ENCODE assay signal across 8 cellular contexts in genomic region chr16:12459401-12459791, GRCh38.
DNase-seq lines count a peak whose midpoint lies in the region; ATAC-seq and TF ChIP-seq lines count a peak whose summit lies in the region.

No MANE protein-coding gene starts in this region.

- no peak for DNase-seq in activated naive CD4-positive, alpha-beta T cell treated with anti-CD3 and anti-CD28 coated beads, Interleukin-2, amount 10 ng/mL, durations not matched to agents 7 days and 5 days
- DNase-seq in activated naive CD4-positive, alpha-beta T cell treated with Interleukin-2 at 50 U/mL for 16 hours, result no peak
- DNase-seq in T-cell (peak in 2 of 34 experiments; percentile 2 to 34), BE2C (no peak), Calu3 (no peak)

- H3K27ac ChIP-seq in layer of hippocampus (ENCODE audit: low read depth, low read length), result peak overlapping the region; percentile 58

- no peak overlapping the region for H3K4me3 Mint-ChIP-seq in activated naive CD4-positive, alpha-beta T cell treated with anti-CD3 and anti-CD28 coated beads, Interleukin-2, amount 10 ng/mL, durations not matched to agents 7 days and 5 days
- H3K4me3 Mint-ChIP-seq in T-cell (peak overlapping the region; percentile 11 to 69 (median 45)), Calu3 (ENCODE audit: low read depth, unreplicated experiment) (no peak overlapping the region)

- no peaks in the 10 kb centered on the region for H3K27me3 Mint-ChIP-seq in activated naive CD4-positive, alpha-beta T cell treated with anti-CD3 and anti-CD28 coated beads, Interleukin-2, amount 10 ng/mL, durations not matched to agents 7 days and 5 days
- no peaks in the 10 kb centered on the region for H3K27me3 Mint-ChIP-seq in T-cell
- H3K27me3 Mint-ChIP-seq in Calu3 (ENCODE audit: unreplicated experiment), result no peaks in the 10 kb centered on the region

- no peaks in the 10 kb centered on the region for H3K27me3 ChIP-seq in layer of hippocampus (ENCODE audit: control insufficient read depth, insufficient read depth, low read length)
- no peaks in the 10 kb centered on the region for H3K27me3 ChIP-seq in BE2C

- H3K36me3 ChIP-seq in BE2C, result no peaks in the 10 kb centered on the region

- no TSS peak for BruUV-seq in Calu3 (replicated peaks; lab: Mats Ljungman, UMichigan)

- intact Hi-C loops in Calu3 (cut with micrococcal nuclease; ENCODE audit: unreplicated experiment), result loop anchor here (5.0 kb wide), 1 partner anchor 113 kb away; no protein-coding TSS in a partner anchor

- H3K27ac Mint-ChIP-seq in activated naive CD4-positive, alpha-beta T cell treated with anti-CD3 and anti-CD28 coated beads, Interleukin-2, amount 10 ng/mL, durations not matched to agents 7 days and 5 days, result peak overlapping the region; percentile 22
- H3K27ac Mint-ChIP-seq in T-cell (peak overlapping the region; percentile 24 to 88), Calu3 (ENCODE audit: unreplicated experiment) (no peak overlapping the region)

- TF ChIP-seq CTCF in BE2C (IDR thresholded peaks at IDR 0.05; ENCODE audit: low read depth, low read length) (no peak), Calu3 (IDR thresholded peaks at IDR 0.05; ENCODE audit: unreplicated experiment) (no peak)

- H3K9me3 ChIP-seq in BE2C, result no peaks in the 10 kb centered on the region

- H3K4me1 Mint-ChIP-seq in activated naive CD4-positive, alpha-beta T cell treated with anti-CD3 and anti-CD28 coated beads, Interleukin-2, amount 10 ng/mL, durations not matched to agents 7 days and 5 days, result peaks cover 27% of the 10 kb centered on the region
- H3K4me1 Mint-ChIP-seq in T-cell, result peaks cover 24 to 29% (median 25%) of the 10 kb centered on the region in 3 donors
- H3K4me1 Mint-ChIP-seq in Calu3 (ENCODE audit: low read depth, unreplicated experiment), result peaks cover 5% of the 10 kb centered on the region

- no peaks in the 10 kb centered on the region for H3K9me3 Mint-ChIP-seq in activated naive CD4-positive, alpha-beta T cell treated with anti-CD3 and anti-CD28 coated beads, Interleukin-2, amount 10 ng/mL, durations not matched to agents 7 days and 5 days
- H3K9me3 Mint-ChIP-seq in T-cell (no peaks in the 10 kb centered on the region), Calu3 (ENCODE audit: low read depth, unreplicated experiment) (no peaks in the 10 kb centered on the region)

- no peaks in the 10 kb centered on the region for H3K4me1 ChIP-seq in BE2C

- ATAC-seq in T-cell (replicated peaks in 1 of 4) (peak in 3 of 4 experiments; percentile 7 to 14 (median 13)), HG03521 (IDR thresholded peaks at IDR 0.05; ENCODE audit: unreplicated experiment) (no peak), HG03457 (IDR thresholded peaks at IDR 0.05; ENCODE audit: unreplicated experiment) (no peak)

- no peaks in the 10 kb centered on the region for H3K36me3 Mint-ChIP-seq in activated naive CD4-positive, alpha-beta T cell treated with anti-CD3 and anti-CD28 coated beads, Interleukin-2, amount 10 ng/mL, durations not matched to agents 7 days and 5 days
- H3K36me3 Mint-ChIP-seq in T-cell, result peaks cover 20% of the 10 kb centered on the region
- H3K36me3 Mint-ChIP-seq in Calu3 (ENCODE audit: insufficient read depth, unreplicated experiment), result no peaks in the 10 kb centered on the region

- CTCF ChIA-PET in activated naive CD4-positive, alpha-beta T cell treated with anti-CD3 and anti-CD28 coated beads, Interleukin-2, amount 10 ng/mL, durations not matched to agents 7 days and 5 days (lab: Charles Lee), result interaction anchor here (1.0 to 1.9 kb wide), 4 partner anchors 77 to 360 kb away, joined by 3 to 8 read pairs (median 4); no protein-coding TSS in a partner anchor
- CTCF ChIA-PET in T-cell (lab: Charles Lee) (interaction anchor here in 1 of 2 donors (0.5 kb wide), 1 partner anchor 1603 kb away, joined by 3 read pairs; no protein-coding TSS in a partner anchor), Calu3 (lab: Charles Lee) (interaction anchor here (0.8 to 1.3 kb wide), 2 partner anchors 13 to 15 kb away, joined by 4 read pairs; no protein-coding TSS in a partner anchor)

- H3K4me3 ChIP-seq in BE2C (ENCODE audit: low read depth, low read length), result no peak overlapping the region

- POLR2A ChIA-PET in T-cell (lab: Charles Lee), result no interaction called here

Comparison
In these comparisons a context has a peak if more than half of its experiments do, and no peak if none do; other contexts are left out.
1. H3K4me3 Mint-ChIP-seq: peak in T-cell (3 of 3); none in activated naive CD4-positive, alpha-beta T cell treated with anti-CD3 and anti-CD28 coated beads, Interleukin-2, amount 10 ng/mL, durations not matched to agents 7 days and 5 days (single experiment) and Calu3 (single experiment).
2. ATAC-seq: peak in T-cell (3 of 4); none in HG03521 (single experiment) and HG03457 (single experiment).